In the genomic region with DNA sequence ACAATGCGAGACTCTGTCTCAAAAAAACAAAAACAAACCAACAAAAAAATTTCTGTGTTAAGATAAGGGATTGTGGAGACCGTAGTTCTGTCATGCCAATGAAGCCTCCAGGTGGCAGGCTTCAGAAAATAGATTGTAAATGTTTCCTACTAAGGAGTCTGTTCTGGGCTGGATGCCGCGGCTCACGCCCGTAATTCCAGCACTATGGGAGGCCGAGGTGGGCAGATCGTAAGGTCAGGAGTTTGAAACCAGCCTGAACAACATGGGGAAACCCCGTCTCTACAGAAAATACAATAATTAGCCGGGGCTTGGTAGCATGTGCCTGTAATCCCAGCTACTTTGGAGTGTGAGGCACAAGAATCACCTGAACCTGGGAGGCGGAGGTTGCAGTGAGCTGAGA, we compare ENCODE assay signal across 14 cellular contexts. TPM values are rescaled to one million over a fixed set of nuclear protein-coding genes. Genes with fewer than 3 reads are reported as not detected.
DNase-seq lines count a peak whose midpoint lies in the region; ATAC-seq and TF ChIP-seq lines count a peak whose summit lies in the region.
"Had no signal": no experiment of that assay in that cellular context is flagged by ENCODE, and none has a peak within 500 bp of the region (broad histone marks: within the 10 kb centered on the region; RNA-seq: fewer than 3 reads in every experiment).

No MANE protein-coding gene starts in this region.

- no peak for TF ChIP-seq POLR2A in stomach (IDR thresholded peaks at IDR 0.05)

- H3K27ac ChIP-seq in left ventricle myocardium inferior (replicated peaks), result no peak overlapping the region
- H3K27ac ChIP-seq in foreskin keratinocyte, result no peak overlapping the region
- H3K27ac ChIP-seq in stomach, result no peak overlapping the region
- H3K27ac ChIP-seq: right atrium auricular region, SJSA1 had no signal

- no peak for ATAC-seq in foreskin keratinocyte
- ATAC-seq: left ventricle myocardium superior had no signal

- H3K36me3 ChIP-seq in left ventricle myocardium inferior, result no peaks in the 10 kb centered on the region
- H3K36me3 ChIP-seq in stomach, result peaks cover 0 to 34% (median 8%) of the 10 kb centered on the region in 4 donors
- H3K36me3 ChIP-seq: esophagus squamous epithelium had no signal

- H3K4me3 ChIP-seq in left ventricle myocardium inferior (no peak overlapping the region), stomach (no peak overlapping the region)
- H3K4me3 ChIP-seq: esophagus squamous epithelium, right atrium auricular region, SJSA1 had no signal

- TF ChIP-seq CTCF in left ventricle myocardium inferior (IDR thresholded peaks at IDR 0.05; ENCODE audit: borderline replicate concordance) (peak; percentile 31), foreskin keratinocyte (conservative IDR thresholded peaks at IDR 0.05) (peak; percentile 49), stomach (IDR thresholded peaks at IDR 0.05) (peak in 3 of 7 experiments; percentile 16 to 32 (median 22))

- DNase-seq in left ventricle myocardium inferior (no peak), cardiac septum (ENCODE audit: low spot score) (no peak), RKO (ENCODE audit: low spot score) (peak; percentile 16), foreskin keratinocyte (no peak), D341Med (ENCODE audit: low spot score) (no peak), activated gamma-delta T cell (lab: John Stamatoyannopoulos, UW) (no peak), stomach (no peak), ecto neural progenitor cell (ENCODE audit: low spot score) (no peak)
- DNase-seq: activated CD4-positive, alpha-beta memory T cell treated with anti-CD3 and anti-CD28 coated beads for 36 hours; esophagus squamous epithelium; left ventricle myocardium superior; NCI-H1436 had no signal

- TF ChIP-seq EP300 in stomach (IDR thresholded peaks at IDR 0.05), result no peak

- intact Hi-C loops in left ventricle myocardium inferior (cut with micrococcal nuclease), result no loop called here
- intact Hi-C loops in cardiac septum (cut with DNase I), result no loop called here
- intact Hi-C loops in stomach (cut with DNase I; ENCODE audit: low total_unique reads), result loop anchor here (10.0 kb wide), 1 partner anchor 93 kb away; no protein-coding TSS in a partner anchor

- H3K27me3 ChIP-seq in left ventricle myocardium inferior (ENCODE audit: low read depth), result no peaks in the 10 kb centered on the region
- no peaks in the 10 kb centered on the region for H3K27me3 ChIP-seq in foreskin keratinocyte
- H3K27me3 ChIP-seq in stomach, result no peaks in the 10 kb centered on the region
- H3K27me3 ChIP-seq: esophagus squamous epithelium, right atrium auricular region, SJSA1 had no signal

- WGBS in stomach, 5 donors, result 49 to 78% (median 54%) methylated on average over 11 of the region's 11 CpGs

- H3K9me3 ChIP-seq in left ventricle myocardium inferior (replicated peaks), result no peaks in the 10 kb centered on the region
- no peaks in the 10 kb centered on the region for H3K9me3 ChIP-seq in stomach
- H3K9me3 ChIP-seq: esophagus squamous epithelium, right atrium auricular region, SJSA1 had no signal

- H3K4me1 ChIP-seq in left ventricle myocardium inferior, result peaks cover 17% of the 10 kb centered on the region
- no peaks in the 10 kb centered on the region for H3K4me1 ChIP-seq in foreskin keratinocyte
- H3K4me1 ChIP-seq in stomach, result peaks cover 6 to 13% (median 12%) of the 10 kb centered on the region in 4 donors

RNA-seq across cellular contexts. Expression of a gene that starts 4.4 kb away (rescaled TPM):
- total RNA-seq in left ventricle myocardium inferior (13.2 TPM), cardiac septum (13.3 TPM), foreskin keratinocyte (17.2 and 19.7 TPM in 2 replicates), stomach (10 to 100 TPM; 17.1 to 37.5 (median 18.9) TPM)
- polyA plus RNA-seq in foreskin keratinocyte (4.4 and 4.6 TPM in 2 replicates), stomach (1 to 10 TPM; 3.0 to 4.7 (median 3.7) TPM)

RNA-seq across cellular contexts. Expression of a gene that starts 7.1 kb away (rescaled TPM):
- total RNA-seq in left ventricle myocardium inferior, result not detected
- total RNA-seq in cardiac septum, result not detected
- total RNA-seq in foreskin keratinocyte, result not detected in 2 replicates
- not detected in 2 replicates for polyA plus RNA-seq in foreskin keratinocyte
- total RNA-seq in stomach, result 1 to 10 TPM in 1 of 5 donors, not detected in 4; 7.4 TPM
- polyA plus RNA-seq in stomach, result 1 to 10 TPM; 1.1 to 2.0 (median 1.6) TPM
- total RNA-seq: activated CD4-positive, alpha-beta memory T cell treated with anti-CD3 and anti-CD28 coated beads for 36 hours; esophagus squamous epithelium; left ventricle myocardium superior; right atrium auricular region; SJSA1 had no signal

RNA-seq across cellular contexts. Expression of a gene that starts 30.3 kb away (rescaled TPM):
- 0.77 TPM for total RNA-seq in left ventricle myocardium inferior
- 1.9 TPM for total RNA-seq in cardiac septum
- total RNA-seq in foreskin keratinocyte, result 1.8 and 2.0 TPM in 2 replicates
- 0.85 and 1.3 TPM in 2 replicates for polyA plus RNA-seq in foreskin keratinocyte
- total RNA-seq in stomach, result 10 to 100 TPM in 4 of 5 donors, 1 to 10 TPM in 1; 1.7 to 55.8 (median 29.4) TPM
- polyA plus RNA-seq in stomach, result 1 to 10 TPM; 1.8 to 8.1 (median 3.1) TPM

RNA-seq across cellular contexts. Expression of a gene that starts 56.4 kb away (rescaled TPM):
- 82.3 TPM for total RNA-seq in left ventricle myocardium inferior
- total RNA-seq in cardiac septum, result 86.6 TPM
- total RNA-seq in foreskin keratinocyte, result 170 and 194 TPM in 2 replicates
- polyA plus RNA-seq in foreskin keratinocyte, result 92.0 and 121 TPM in 2 replicates
- 10 to 100 TPM; 28.0 to 73.2 (median 57.1) TPM for total RNA-seq in stomach
- 10 to 100 TPM; 33.1 to 42.3 (median 41.1) TPM for polyA plus RNA-seq in stomach
